19 cellular contexts compared by ENCODE assay signal in the genomic region with DNA sequence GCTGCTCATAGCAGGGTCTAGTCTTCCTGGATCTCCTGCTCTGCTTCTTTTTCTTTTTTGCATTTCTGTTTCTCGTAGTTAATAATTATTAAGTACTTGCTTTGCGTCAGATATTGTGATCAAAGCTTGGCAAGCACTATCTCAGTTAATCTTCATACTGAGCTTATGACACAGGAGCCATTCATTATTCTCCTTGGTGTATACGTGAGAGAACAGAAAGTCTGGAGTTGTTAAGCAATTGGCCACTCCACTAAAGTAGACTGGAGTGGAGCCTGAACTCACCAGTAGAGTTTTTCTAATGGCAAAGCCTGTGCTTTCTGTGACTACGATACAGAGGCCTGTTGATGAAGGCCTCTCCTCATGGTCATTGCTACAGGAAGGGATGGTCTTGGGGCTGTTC.
A peak's percentile ranks its signal among the peaks of the same experiment; 100 is the strongest.
DNase-seq lines count a peak whose midpoint lies in the region; ATAC-seq, FAIRE-seq and TF ChIP-seq lines count a peak whose summit lies in the region.
"Had no signal": no experiment of that assay in that cellular context is flagged by ENCODE, and none has a peak within 500 bp of the region (broad histone marks: within the 10 kb centered on the region; RNA-seq: fewer than 3 reads in every experiment).

No MANE protein-coding gene starts in this region.

- BruUV-seq in HepG2 (replicated peaks; lab: Mats Ljungman, UMichigan): no TSS peak

- no peaks in the 10 kb centered on the region for H4K20me1 ChIP-seq in HepG2 (ENCODE audit: insufficient read depth, low read length)

- no peak for TF ChIP-seq RAD21 in HepG2 (CRISPR knock-in tag; IDR thresholded peaks at IDR 0.05)

- 18% methylated on average over 4 of the region's 4 CpGs for WGBS in HepG2 (ENCODE audit: low lambda C conversion rate)
- WGBS in pancreas, 2 donors: 46 to 50% methylated on average over 4 of the region's 4 CpGs

- TF ChIP-seq POLR2A in HepG2 (IDR thresholded peaks at IDR 0.05; ENCODE audit: insufficient read depth in 1 of 2, low read depth in 2 of 2, low read length in 2 of 2): no peak

- H3K4me3 ChIP-seq in epithelial cell of proximal tubule (ENCODE audit: low read depth, low read length) (no peak overlapping the region), HepG2 (replicated peaks in 1 of 3; ENCODE audit: insufficient read depth in 1 of 3, low read depth in 2 of 3, low read length in 3 of 3) (no peak overlapping the region), pancreas (no peak overlapping the region)

- H3K36me3 ChIP-seq in HepG2 (replicated peaks in 1 of 2; ENCODE audit: control insufficient read depth in 1 of 2, insufficient read depth in 2 of 2, low read length in 2 of 2): no peaks in the 10 kb centered on the region
- H3K36me3 ChIP-seq in pancreas: no peaks in the 10 kb centered on the region
- H3K36me3 ChIP-seq: BE2C had no signal

- no peaks in the 10 kb centered on the region for H3K79me2 ChIP-seq in HepG2 (ENCODE audit: insufficient read depth, low read length)

- no peaks in the 10 kb centered on the region for H3K27me3 ChIP-seq in HepG2 (ENCODE audit: control insufficient read depth in 1 of 2, insufficient read depth in 2 of 2, low read length in 2 of 2)
- no peaks in the 10 kb centered on the region for H3K27me3 ChIP-seq in pancreas
- H3K27me3 ChIP-seq: BE2C had no signal

- H3K4me1 ChIP-seq in HepG2 (ENCODE audit: insufficient read depth, low read length) (peaks cover 33% of the 10 kb centered on the region), pancreas (no peaks in the 10 kb centered on the region)
- H3K4me1 ChIP-seq: BE2C had no signal

- POLR2A ChIA-PET in HepG2 (lab: Yijun Ruan, JAX): no interaction called here

- intact Hi-C loops in HepG2 (cut with micrococcal nuclease; ENCODE audit: unreplicated experiment) (no loop called here), pancreas (cut with DNase I) (no loop called here)

- no peak overlapping the region for H3K27ac ChIP-seq in HepG2 (ENCODE audit: extremely low read length, insufficient read depth, low read length)
- H3K27ac ChIP-seq in pancreas: peak overlapping the region in 2 of 4 donors; percentile 42 to 58
- H3K27ac ChIP-seq: HL-60 had no signal

- DNase-seq in epithelial cell of proximal tubule (ENCODE audit: low read depth) (peak; percentile 72), HepG2 (ENCODE audit: low spot score) (peak; percentile 5), pancreas (no peak), NCI-H2107 (lab: John Stamatoyannopoulos, UW) (no peak), HPDE6-E6E7 (ENCODE audit: extremely low spot score) (no peak)
- DNase-seq: BE2C; C1 segment of cervical spinal cord; CD4-positive, CD25-positive, alpha-beta regulatory T cell; CD8-positive, alpha-beta memory T cell; COR-L47; H9 had no signal

- in situ Hi-C loops in HepG2 (cut with HindIII; ENCODE audit: extremely low pct_ligation_motif_present, low pct_unique_long_range_greater_than_20kb): no loop called here

- no peaks in the 10 kb centered on the region for H3K9me3 ChIP-seq in HepG2 (ENCODE audit: low read length)
- no peaks in the 10 kb centered on the region for H3K9me3 ChIP-seq in pancreas
- H3K9me3 ChIP-seq: BE2C had no signal

- ATAC-seq in HepG2: peak; percentile 75
- peak; percentile 72 to 83 (median 78) for ATAC-seq in pancreas
- ATAC-seq in HG02759 (IDR thresholded peaks at IDR 0.05; ENCODE audit: unreplicated experiment): no peak

- H3K9ac ChIP-seq in HepG2 (ENCODE audit: insufficient read depth, low read depth, low read length): no peak overlapping the region; the same call in 1 of the 2 replicates

- TF ChIP-seq CTCF in epithelial cell of proximal tubule (conservative IDR thresholded peaks at IDR 0.05; ENCODE audit: low read depth, low read length): no peak
- TF ChIP-seq CTCF in HepG2 (CRISPR knock-in tag; IDR thresholded peaks at IDR 0.05): no peak
- TF ChIP-seq CTCF in pancreas (IDR thresholded peaks at IDR 0.05): no peak

- TF ChIP-seq EP300 in HepG2 (IDR thresholded peaks at IDR 0.05; ENCODE audit: low read depth in 2 of 2, low read length in 2 of 2): no peak
- TF ChIP-seq EP300 in HepG2 (CRISPR knock-in tag; IDR thresholded peaks at IDR 0.05; ENCODE audit: borderline replicate concordance): no peak

- peak overlapping the region; percentile 36 for H3K4me2 ChIP-seq in HepG2 (ENCODE audit: low read depth, low read length)

- CTCF ChIA-PET in HepG2 (lab: Yijun Ruan, JAX; ENCODE audit: low intra/inter-chr PET ratio, low total read pairs): no interaction called here

- FAIRE-seq in HepG2 (lab: Jason Lieb, UNC) (no peak), pancreas (lab: Jason Lieb, UNC) (no peak)
- FAIRE-seq: D721Med, G401.6, GM12891, GM19239, H1, HTR-8/SVneo had no signal

- no peak overlapping the region for H2AFZ ChIP-seq in HepG2 (ENCODE audit: low read length)

TF ChIP-seq in HepG2, 621 proteins besides CTCF, POLR2A, EP300 and RAD21:
- TF ChIP-seq, protein P1, sequence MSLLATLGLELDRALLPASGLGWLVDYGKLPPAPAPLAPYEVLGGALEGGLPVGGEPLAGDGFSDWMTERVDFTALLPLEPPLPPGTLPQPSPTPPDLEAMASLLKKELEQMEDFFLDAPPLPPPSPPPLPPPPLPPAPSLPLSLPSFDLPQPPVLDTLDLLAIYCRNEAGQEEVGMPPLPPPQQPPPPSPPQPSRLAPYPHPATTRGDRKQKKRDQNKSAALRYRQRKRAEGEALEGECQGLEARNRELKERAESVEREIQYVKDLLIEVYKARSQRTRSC (CRISPR knock-in tag; IDR thresholded peaks at IDR 0.05; ENCODE audit: low read depth): no peak
- TF ChIP-seq HMG20A (CRISPR knock-in tag; IDR thresholded peaks at IDR 0.05; ENCODE audit: borderline replicate concordance): 0 out of 2 replicates have a peak, but pooled peaks have one; percentile 8
- TF ChIP-seq AGO2 (optimal IDR thresholded peaks at IDR 0.05; ENCODE audit: low read depth, low read length): no peak
- no peak for TF ChIP-seq ZFY (CRISPR knock-in tag; IDR thresholded peaks at IDR 0.05)
- 0 out of 2 replicates have a peak, but pooled peaks have one; percentile 30 for TF ChIP-seq ZNF644 (CRISPR knock-in tag; IDR thresholded peaks at IDR 0.05; ENCODE audit: low read depth)
- no peak for TF ChIP-seq HOXA7 (CRISPR knock-in tag; IDR thresholded peaks at IDR 0.05)
- no peak for TF ChIP-seq ZNF276 (CRISPR knock-in tag; IDR thresholded peaks at IDR 0.05; ENCODE audit: low read depth)
- TF ChIP-seq, protein P2, sequence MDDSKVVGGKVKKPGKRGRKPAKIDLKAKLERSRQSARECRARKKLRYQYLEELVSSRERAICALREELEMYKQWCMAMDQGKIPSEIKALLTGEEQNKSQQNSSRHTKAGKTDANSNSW (CRISPR knock-in tag; IDR thresholded peaks at IDR 0.05; ENCODE audit: borderline replicate concordance): no peak

Comparison
In these comparisons a context has a peak if more than half of its experiments do, and no peak if none do; other contexts are left out.
1. DNase-seq: peak in epithelial cell of proximal tubule (single experiment) and HepG2 (single experiment); none in pancreas (0 of 6), NCI-H2107 (single experiment) and HPDE6-E6E7 (single experiment).